Comparison of ENCODE assay signal across 26 cellular contexts in the genomic region with DNA sequence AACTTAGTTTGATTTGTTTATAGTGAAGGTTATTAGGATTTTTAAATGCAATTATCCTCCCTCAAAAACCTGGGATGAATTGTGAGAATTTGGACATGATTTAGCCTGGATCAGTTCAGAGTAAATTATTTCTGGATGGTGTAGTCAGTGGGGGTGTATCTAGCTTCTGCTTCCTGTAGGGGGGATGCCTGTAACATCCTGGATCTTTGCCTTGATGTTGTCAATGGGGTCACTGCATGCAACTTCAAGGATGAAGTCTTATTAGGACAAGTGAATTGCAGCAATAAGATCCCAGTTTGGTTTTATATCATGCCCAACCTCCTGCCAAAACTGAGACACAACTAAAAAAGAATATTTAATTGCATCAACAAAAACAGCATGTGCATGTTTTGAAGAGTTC.
"Had no signal": no experiment of that assay in that cellular context is flagged by ENCODE, and none has a peak within 500 bp of the region (broad histone marks: within the 10 kb centered on the region; RNA-seq: fewer than 3 reads in every experiment).

No MANE protein-coding gene starts in this region.

- ATAC-seq: HepG2, K562 had no signal

- H3K9me3 ChIP-seq: Peyer's patch, SJSA1 had no signal

- H3K27me3 ChIP-seq: Peyer's patch, SJSA1 had no signal

- H3K9ac ChIP-seq: KMS-11 had no signal

- H3K4me2 ChIP-seq: KMS-11, PC-9 had no signal

- H3K27ac ChIP-seq: KMS-11, PC-9, Peyer's patch, SJSA1, SK-N-MC had no signal

- H3K36me3 ChIP-seq: Peyer's patch, SJSA1 had no signal

- H3K4me3 ChIP-seq: K562, PC-9, Peyer's patch, SJSA1, SK-N-MC had no signal

- H2AFZ ChIP-seq: PC-9 had no signal

- H3K4me1 ChIP-seq: Peyer's patch had no signal

- DNase-seq: IMR-90; Kasumi-1; MM.1S; NCI-H1092 treated with DMSO at 0.1 percent for 48 hours; NCI-H1436; NCI-H187; NCI-H2029; NCI-H2081 treated with DMSO at 0.1 percent for 48 hours; NCI-H2171; NCI-H226; NCI-H446; NCI-H510A; NCI-H524 treated with DMSO at 0.1 percent for 48 hours; NCI-H774; NK-92 treated with Interleukin-12 subunit alpha and Interleukin-12 subunit beta, amount 100 ng/mL, for 24 hours; OCI-M1; PC-9; Peyer's patch; Right ventricle myocardium superior; RPMI8226; SIG-M5 had no signal
